Comparison of ENCODE assay signal across 22 cellular contexts in genomic region chr3:66433522-66433782, GRCh38.
DNase-seq lines count a peak whose midpoint lies in the region; ATAC-seq lines count a peak whose summit lies in the region.
"Had no signal": no experiment of that assay in that cellular context is flagged by ENCODE, and none has a peak within 500 bp of the region (broad histone marks: within the 10 kb centered on the region; RNA-seq: fewer than 3 reads in every experiment).

No MANE protein-coding gene starts in this region.

- WGBS in mesenchymal stem cell = 100% methylated on average over 1 of the region's 4 CpGs

- no peak overlapping the region for H3K14ac ChIP-seq in mesenchymal stem cell (ENCODE audit: low read length in 2 of 2)

- H3K9me3 ChIP-seq in KOPT-K1 (ENCODE audit: insufficient read depth, low read length, poor library complexity, severe bottlenecking) = no peaks in the 10 kb centered on the region
- H3K9me3 ChIP-seq in mesenchymal stem cell (ENCODE audit: control insufficient read depth, low read length) = no peaks in the 10 kb centered on the region
- no peaks in the 10 kb centered on the region for H3K9me3 ChIP-seq in subcutaneous abdominal adipose tissue (ENCODE audit: control insufficient read depth in 5 of 5, low read length in 5 of 5)
- H3K9me3 ChIP-seq: MG63, mucosa of descending colon had no signal

- H3K79me1 ChIP-seq in mesenchymal stem cell (replicated peaks; ENCODE audit: low read length, poor library complexity, severe bottlenecking) = peaks cover 27% of the 10 kb centered on the region

- H3K4me3 ChIP-seq in mesenchymal stem cell (ENCODE audit: insufficient read depth in 1 of 2, low read depth in 1 of 2, low read length in 2 of 2) (no peak overlapping the region), subcutaneous abdominal adipose tissue (ENCODE audit: low read depth in 1 of 5, low read length in 5 of 5) (no peak overlapping the region)
- H3K4me3 ChIP-seq: cardiac muscle cell, MG63, mucosa of descending colon, PC-9 had no signal

- peak overlapping the region in 1 of 2 experiments; percentile 61 for H3K18ac ChIP-seq in mesenchymal stem cell (ENCODE audit: low read depth in 1 of 2, low read length in 2 of 2)

- H3K4me1 Mint-ChIP-seq in activated naive CD8-positive, alpha-beta T cell treated with anti-CD3 and anti-CD28 coated beads, Interleukin-2, amount 10 ng/mL, durations not matched to agents 7 days and 5 days = peaks cover 8% of the 10 kb centered on the region
- H3K4me1 Mint-ChIP-seq in activated naive CD8-positive, alpha-beta T cell treated with anti-CD3 and anti-CD28 coated beads, Interleukin-2, amount 50 U/mL, for 24 hours = peaks cover 7% of the 10 kb centered on the region
- H3K4me1 Mint-ChIP-seq: immature natural killer cell had no signal

- peaks cover 2% of the 10 kb centered on the region for H3K27me3 Mint-ChIP-seq in activated naive CD8-positive, alpha-beta T cell treated with anti-CD3 and anti-CD28 coated beads, Interleukin-2, amount 10 ng/mL, durations not matched to agents 7 days and 5 days
- H3K27me3 Mint-ChIP-seq in activated naive CD8-positive, alpha-beta T cell treated with anti-CD3 and anti-CD28 coated beads, Interleukin-2, amount 50 U/mL, for 24 hours = no peaks in the 10 kb centered on the region
- H3K27me3 Mint-ChIP-seq: T-cell, type B pancreatic cell had no signal

- peak overlapping the region in 1 of 2 experiments; percentile 38 for H2BK12ac ChIP-seq in mesenchymal stem cell (ENCODE audit: low read length in 2 of 2)

- DNase-seq in activated naive CD8-positive, alpha-beta T cell treated with anti-CD3 and anti-CD28 coated beads, Interleukin-2, amount 10 ng/mL, durations not matched to agents 7 days and 5 days = no peak
- no peak for DNase-seq in activated naive CD8-positive, alpha-beta T cell treated with anti-CD3 and anti-CD28 coated beads, Interleukin-2, amount 50 U/mL, for 24 hours
- DNase-seq in mesenchymal stem cell = no peak
- DNase-seq in GM19240 (ENCODE audit: insufficient read length, low spot score) = no peak
- DNase-seq: activated CD8-positive, alpha-beta memory T cell treated with anti-CD3 and anti-CD28 coated beads, Interleukin-2, amount 50 U/mL, for 48 hours; activated gamma-delta T cell; immature natural killer cell; MG63; mucosa of descending colon; NCI-H1417 treated with DMSO at 0.1 percent for 48 hours; NCI-H510A; PC-9; stimulated activated CD4-positive, alpha-beta T cell treated with anti-CD3 and anti-CD28 coated beads, Interleukin-4, amount 100 ng/mL, for 4 hours; stimulated activated naive CD8-positive, alpha-beta T cell treated with anti-CD3 and anti-CD28 coated beads, Interleukin-15, amount 100 ng/mL, for 72 hours; T-cell had no signal

- peak; percentile 36 for ATAC-seq in activated naive CD8-positive, alpha-beta T cell treated with anti-CD3 and anti-CD28 coated beads, Interleukin-2, amount 10 ng/mL, durations not matched to agents 7 days and 5 days (ENCODE audit: low read depth)
- ATAC-seq in activated naive CD8-positive, alpha-beta T cell treated with anti-CD3 and anti-CD28 coated beads, Interleukin-2, amount 50 U/mL, for 24 hours = no peak
- no peak for ATAC-seq in HG02938 (IDR thresholded peaks at IDR 0.05; ENCODE audit: unreplicated experiment)
- no peak for ATAC-seq in GM19455 (IDR thresholded peaks at IDR 0.05; ENCODE audit: unreplicated experiment)
- ATAC-seq: stimulated activated naive CD8-positive, alpha-beta T cell treated with anti-CD3 and anti-CD28 coated beads, Interleukin-15, amount 100 ng/mL, for 72 hours had no signal

- H3K4me2 ChIP-seq in mesenchymal stem cell (ENCODE audit: low read length, poor library complexity, severe bottlenecking) = no peak overlapping the region
- H3K4me2 ChIP-seq: PC-9 had no signal

- POLR2A ChIA-PET in activated naive CD8-positive, alpha-beta T cell treated with anti-CD3 and anti-CD28 coated beads, Interleukin-2, amount 10 ng/mL, durations not matched to agents 7 days and 5 days (lab: Charles Lee) = no interaction called here

- no peak overlapping the region for H2BK5ac ChIP-seq in mesenchymal stem cell (ENCODE audit: low read depth, low read length, poor library complexity, severe bottlenecking)

- no peak overlapping the region for H4K91ac ChIP-seq in mesenchymal stem cell (ENCODE audit: low read length)

- no peak overlapping the region for H2BK120ac ChIP-seq in mesenchymal stem cell (ENCODE audit: low read depth, low read length)

- no peaks in the 10 kb centered on the region for H3K36me3 Mint-ChIP-seq in activated naive CD8-positive, alpha-beta T cell treated with anti-CD3 and anti-CD28 coated beads, Interleukin-2, amount 10 ng/mL, durations not matched to agents 7 days and 5 days
- peaks cover 7% of the 10 kb centered on the region for H3K36me3 Mint-ChIP-seq in activated naive CD8-positive, alpha-beta T cell treated with anti-CD3 and anti-CD28 coated beads, Interleukin-2, amount 50 U/mL, for 24 hours (ENCODE audit: low read depth)

- no peak overlapping the region for H2AK5ac ChIP-seq in mesenchymal stem cell (ENCODE audit: low read length, severe bottlenecking)

- no peak overlapping the region for H2BK15ac ChIP-seq in mesenchymal stem cell (ENCODE audit: low read depth, poor library complexity, severe bottlenecking)

- no peak overlapping the region for H3K23ac ChIP-seq in mesenchymal stem cell (ENCODE audit: low read length in 2 of 2)

- H3K4me3 Mint-ChIP-seq in activated naive CD8-positive, alpha-beta T cell treated with anti-CD3 and anti-CD28 coated beads, Interleukin-2, amount 10 ng/mL, durations not matched to agents 7 days and 5 days = no peak overlapping the region
- no peak overlapping the region for H3K4me3 Mint-ChIP-seq in activated naive CD8-positive, alpha-beta T cell treated with anti-CD3 and anti-CD28 coated beads, Interleukin-2, amount 50 U/mL, for 24 hours
- H3K4me3 Mint-ChIP-seq: immature natural killer cell; stimulated activated naive CD8-positive, alpha-beta T cell treated with anti-CD3 and anti-CD28 coated beads, Interleukin-15, amount 100 ng/mL, for 72 hours; T-cell; type B pancreatic cell had no signal

- H4K8ac ChIP-seq in mesenchymal stem cell (ENCODE audit: low read length) = no peak overlapping the region

- peak overlapping the region; percentile 55 for H3K27ac Mint-ChIP-seq in activated naive CD8-positive, alpha-beta T cell treated with anti-CD3 and anti-CD28 coated beads, Interleukin-2, amount 10 ng/mL, durations not matched to agents 7 days and 5 days
- H3K27ac Mint-ChIP-seq in activated naive CD8-positive, alpha-beta T cell treated with anti-CD3 and anti-CD28 coated beads, Interleukin-2, amount 50 U/mL, for 24 hours = no peak overlapping the region
- H3K27ac Mint-ChIP-seq: immature natural killer cell, T-cell, type B pancreatic cell had no signal

- no peak overlapping the region for H3K9ac ChIP-seq in mesenchymal stem cell (ENCODE audit: low read length)
- peak overlapping the region in 1 of 5 donors; percentile 2 for H3K9ac ChIP-seq in subcutaneous abdominal adipose tissue (ENCODE audit: low read length in 5 of 5)

- H3K36me3 ChIP-seq in KOPT-K1 (ENCODE audit: insufficient read depth, low read length) (no peaks in the 10 kb centered on the region), mesenchymal stem cell (ENCODE audit: control insufficient read depth in 1 of 2, insufficient read depth in 2 of 2, low read depth in 1 of 2, low read length in 2 of 2) (peaks cover 0 to 22% of the 10 kb centered on the region in 2 experiments), subcutaneous abdominal adipose tissue (ENCODE audit: control insufficient read depth in 5 of 5, insufficient read depth in 5 of 5, low read length in 5 of 5) (peaks cover 0 to 7% (median 0%) of the 10 kb centered on the region in 5 donors)
- H3K36me3 ChIP-seq: cardiac muscle cell, MG63 had no signal

- H3K27ac ChIP-seq in KOPT-K1 (ENCODE audit: low read depth, low read length, poor library complexity, severe bottlenecking) = peak overlapping the region; percentile 52
- peak overlapping the region; percentile 11 for H3K27ac ChIP-seq in mesenchymal stem cell (ENCODE audit: low read length, poor library complexity, severe bottlenecking)
- H3K27ac ChIP-seq in subcutaneous abdominal adipose tissue (ENCODE audit: low read depth, low read length) = peak overlapping the region; percentile 30
- H3K27ac ChIP-seq: C4-2B, cardiac muscle cell, PC-9 had no signal

- H3K4me1 ChIP-seq in mesenchymal stem cell (ENCODE audit: control insufficient read depth, insufficient read depth, low read depth, low read length) (peaks cover 39% of the 10 kb centered on the region), subcutaneous abdominal adipose tissue (ENCODE audit: control insufficient read depth in 5 of 5, insufficient read depth in 5 of 5, low read length in 5 of 5) (peaks cover 14 to 42% (median 24%) of the 10 kb centered on the region in 5 donors)

- H3K27me3 ChIP-seq in mesenchymal stem cell (ENCODE audit: control insufficient read depth in 1 of 2, insufficient read depth in 1 of 2, low read length in 2 of 2) (no peaks in the 10 kb centered on the region), subcutaneous abdominal adipose tissue (ENCODE audit: control insufficient read depth in 5 of 5, insufficient read depth in 4 of 5, low read length in 5 of 5) (no peaks in the 10 kb centered on the region)
- H3K27me3 ChIP-seq: cardiac muscle cell, MG63 had no signal

- H3K9me3 Mint-ChIP-seq in activated naive CD8-positive, alpha-beta T cell treated with anti-CD3 and anti-CD28 coated beads, Interleukin-2, amount 10 ng/mL, durations not matched to agents 7 days and 5 days = no peaks in the 10 kb centered on the region
- H3K9me3 Mint-ChIP-seq in activated naive CD8-positive, alpha-beta T cell treated with anti-CD3 and anti-CD28 coated beads, Interleukin-2, amount 50 U/mL, for 24 hours = no peaks in the 10 kb centered on the region
- H3K9me3 Mint-ChIP-seq: immature natural killer cell; stimulated activated naive CD8-positive, alpha-beta T cell treated with anti-CD3 and anti-CD28 coated beads, Interleukin-15, amount 100 ng/mL, for 72 hours; T-cell; type B pancreatic cell had no signal

- H2AFZ ChIP-seq in mesenchymal stem cell (ENCODE audit: low read depth, low read length) = no peak overlapping the region
- H2AFZ ChIP-seq: PC-9 had no signal

- no peak overlapping the region for H3K4ac ChIP-seq in mesenchymal stem cell (ENCODE audit: low read depth in 1 of 2, low read length in 2 of 2)
